In genomic region chr10:131924982-131925649, GRCh38 we compare ENCODE assay signal across 25 cellular contexts. TPM values are rescaled to one million over a fixed set of nuclear protein-coding genes. Genes with fewer than 3 reads are reported as not detected.
DNase-seq lines count a peak whose midpoint lies in the region; ATAC-seq and TF ChIP-seq lines count a peak whose summit lies in the region.
"Had no signal": no experiment of that assay in that cellular context is flagged by ENCODE, and none has a peak within 500 bp of the region (broad histone marks: within the 10 kb centered on the region; RNA-seq: fewer than 3 reads in every experiment).

No MANE protein-coding gene starts in this region.

- no peak overlapping the region for H4K91ac ChIP-seq in IMR-90 (ENCODE audit: insufficient read depth, low read depth, low read length)

- no peak overlapping the region for H3K9ac ChIP-seq in IMR-90 (ENCODE audit: low read depth, low read length)
- H3K9ac ChIP-seq: parathyroid adenoma, SK-N-SH had no signal

- TF ChIP-seq RAD21 in IMR-90 (IDR thresholded peaks at IDR 0.05; ENCODE audit: low read length): no peak

- no peak overlapping the region for H2AFZ ChIP-seq in IMR-90 (replicated peaks; ENCODE audit: low read length, poor library complexity)
- no peak overlapping the region for H2AFZ ChIP-seq in PC-9
- H2AFZ ChIP-seq: GM23338, hepatocyte, parathyroid adenoma had no signal

- peak overlapping the region in 2 of 3 donors; percentile 25 to 61 for H3K27ac Mint-ChIP-seq in CD4-positive, CD25-positive, alpha-beta regulatory T cell
- peak overlapping the region in 5 of 6 donors; percentile 28 to 73 (median 45) for H3K27ac Mint-ChIP-seq in immature natural killer cell
- H3K27ac Mint-ChIP-seq: activated T-helper 2 cell treated with anti-CD3 and anti-CD28 coated beads, Interferon-gamma antibody, Interleukin-2, Interleukin-4, amounts not matched to agents 10 μg/mL and 5 μg/mL and 100 μg/mL, durations not matched to agents 14 hours and 24 hours and 36 hours; CD4-positive, alpha-beta T cell; dendritic cell treated with granulocyte-macrophage colony-stimulating factor and Interleukin-4, amounts not matched to agents 40 ng/mL and 50 ng/mL, for 4 days had no signal

- no peak overlapping the region for H2AK9ac ChIP-seq in IMR-90 (replicated peaks; ENCODE audit: low read depth, low read length, poor library complexity)

- H3K27me3 ChIP-seq in CD4-positive, CD25-positive, alpha-beta regulatory T cell (ENCODE audit: control insufficient read depth, insufficient read depth, low read length): no peaks in the 10 kb centered on the region
- H3K27me3 ChIP-seq in IMR-90 (ENCODE audit: control insufficient read depth, insufficient read depth, low read length) (no peaks in the 10 kb centered on the region), PC-9 (ENCODE audit: insufficient read depth, low read depth) (no peaks in the 10 kb centered on the region), HAP-1 (ENCODE audit: low read depth) (no peaks in the 10 kb centered on the region)
- H3K27me3 ChIP-seq: gastroesophageal sphincter, hepatocyte, right atrium auricular region had no signal

- H3K56ac ChIP-seq in IMR-90 (ENCODE audit: extremely low read depth, insufficient read depth, low read length): no peak overlapping the region

- no TSS peak for BruUV-seq in IMR-90 (replicated peaks; lab: Mats Ljungman, UMichigan)
- BruUV-seq in PC-9 (replicated peaks; lab: Mats Ljungman, UMichigan): no TSS peak

- H4K8ac ChIP-seq in IMR-90 (ENCODE audit: low read depth in 2 of 2, low read length in 2 of 2): no peak overlapping the region

- H3K23ac ChIP-seq in IMR-90 (ENCODE audit: low read depth, low read length): no peak overlapping the region

- no peak for TF ChIP-seq CTCF in IMR-90 (conservative IDR thresholded peaks at IDR 0.05; ENCODE audit: low read depth, low read length)
- TF ChIP-seq CTCF in PC-9 (conservative IDR thresholded peaks at IDR 0.05): no peak

- H3K4me1 ChIP-seq in CD4-positive, CD25-positive, alpha-beta regulatory T cell (ENCODE audit: control insufficient read depth, insufficient read depth, low read length, poor library complexity, severe bottlenecking): peaks cover 37% of the 10 kb centered on the region
- H3K4me1 ChIP-seq in IMR-90 (ENCODE audit: control insufficient read depth, insufficient read depth, low read length) (peaks cover 7% of the 10 kb centered on the region), PC-9 (replicated peaks; ENCODE audit: insufficient read depth) (no peaks in the 10 kb centered on the region), HAP-1 (peaks cover 14% of the 10 kb centered on the region)

- DNase-seq in CD4-positive, CD25-positive, alpha-beta regulatory T cell: no peak
- DNase-seq in IMR-90 (no peak), PC-9 (peak in 1 of 2 experiments; percentile 55), immature natural killer cell (no peak), HAP-1 (ENCODE audit: low spot score in 2 of 2) (no peak), sciatic nerve (ENCODE audit: low spot score) (no peak), posterior vena cava (ENCODE audit: low spot score) (no peak)
- DNase-seq: CD4-positive, alpha-beta T cell; EL; NCI-H1105 treated with DMSO at 0.1 percent for 48 hours; NCI-H2081; NCI-H226; SK-N-SH; T-helper 9 cell; trophoblast cell; WERI-Rb-1 had no signal

- peaks cover 4% of the 10 kb centered on the region for H3K36me3 ChIP-seq in CD4-positive, CD25-positive, alpha-beta regulatory T cell (ENCODE audit: control insufficient read depth, insufficient read depth, low read length)
- H3K36me3 ChIP-seq in IMR-90 (ENCODE audit: control insufficient read depth, insufficient read depth, low read length): peaks cover 6% of the 10 kb centered on the region
- no peaks in the 10 kb centered on the region for H3K36me3 ChIP-seq in PC-9 (ENCODE audit: low read depth)
- no peaks in the 10 kb centered on the region; the same call in none of the 2 replicates for H3K36me3 ChIP-seq in HAP-1 (replicated peaks)
- H3K36me3 ChIP-seq: gastroesophageal sphincter, right atrium auricular region, WERI-Rb-1 had no signal

- H3K14ac ChIP-seq in IMR-90 (replicated peaks; ENCODE audit: low read depth, low read length): no peak overlapping the region

- no peak overlapping the region for H4K5ac ChIP-seq in IMR-90 (ENCODE audit: low read depth, low read length)

- H3K4me2 ChIP-seq in IMR-90 (ENCODE audit: low read depth, low read length) (no peak overlapping the region), PC-9 (no peak overlapping the region)
- H3K4me2 ChIP-seq: GM23338, hepatocyte, SK-N-SH had no signal

- no peak overlapping the region for H3K4me3 Mint-ChIP-seq in CD4-positive, CD25-positive, alpha-beta regulatory T cell
- no peak overlapping the region for H3K4me3 Mint-ChIP-seq in immature natural killer cell
- H3K4me3 Mint-ChIP-seq: CD4-positive, alpha-beta T cell; central memory CD8-positive, alpha-beta T cell; dendritic cell treated with granulocyte-macrophage colony-stimulating factor and Interleukin-4, amounts not matched to agents 40 ng/mL and 50 ng/mL, for 4 days; GM23338; neural crest cell had no signal

- H3K4me1 Mint-ChIP-seq in CD4-positive, CD25-positive, alpha-beta regulatory T cell: peaks cover 25 to 85% (median 64%) of the 10 kb centered on the region in 4 donors
- peaks cover 83 to 94% of the 10 kb centered on the region in 2 donors for H3K4me1 Mint-ChIP-seq in immature natural killer cell

- H3K9me1 ChIP-seq in IMR-90 (ENCODE audit: insufficient read depth, low read length): peaks cover 22% of the 10 kb centered on the region

- peaks cover 45 to 74% of the 10 kb centered on the region in 2 experiments for H3K79me1 ChIP-seq in IMR-90 (ENCODE audit: low read depth in 1 of 2, low read length in 2 of 2)

- no peak overlapping the region for H2AK5ac ChIP-seq in IMR-90 (ENCODE audit: low read depth, low read length)

- peaks cover 0 to 5% (median 1%) of the 10 kb centered on the region in 7 donors for H3K9me3 Mint-ChIP-seq in CD4-positive, CD25-positive, alpha-beta regulatory T cell
- peaks cover 0 to 9% (median 0%) of the 10 kb centered on the region in 6 donors for H3K9me3 Mint-ChIP-seq in immature natural killer cell
- H3K9me3 Mint-ChIP-seq: central memory CD8-positive, alpha-beta T cell; dendritic cell treated with granulocyte-macrophage colony-stimulating factor and Interleukin-4, amounts not matched to agents 40 ng/mL and 50 ng/mL, for 4 days; GM23338; neural crest cell had no signal

- no peaks in the 10 kb centered on the region for H3K9me2 ChIP-seq in PC-9 (ENCODE audit: insufficient read depth)
- H3K9me2 ChIP-seq: SK-N-SH had no signal

- no peak overlapping the region for H3K4ac ChIP-seq in IMR-90 (ENCODE audit: low read depth, low read length)

- no peak overlapping the region for H3K18ac ChIP-seq in IMR-90 (ENCODE audit: low read depth, low read length)

- H3F3A ChIP-seq in PC-9 (ENCODE audit: insufficient read depth, low read depth): peaks cover 8% of the 10 kb centered on the region; the same call in 1 of the 2 replicates

- no peak overlapping the region for H2BK120ac ChIP-seq in IMR-90 (ENCODE audit: low read depth, low read length)

- H2BK5ac ChIP-seq in IMR-90 (ENCODE audit: low read depth, low read length, poor library complexity, severe bottlenecking): no peak overlapping the region

- dilution Hi-C loops in IMR-90 (cut with HindIII; ENCODE audit: low sequenced_read_pairs, unreplicated experiment): no loop called here

- no peak overlapping the region for H2BK20ac ChIP-seq in IMR-90 (ENCODE audit: low read depth, low read length)

- TF ChIP-seq POLR2A in IMR-90 (IDR thresholded peaks at IDR 0.05; ENCODE audit: low read depth, low read length): no peak

- H3K36me3 Mint-ChIP-seq in CD4-positive, CD25-positive, alpha-beta regulatory T cell: peaks cover 25% of the 10 kb centered on the region
- H3K36me3 Mint-ChIP-seq in immature natural killer cell: peaks cover 0 to 7% (median 5%) of the 10 kb centered on the region in 3 donors

- no peak overlapping the region for H2BK15ac ChIP-seq in IMR-90 (ENCODE audit: low read depth, low read length)

- H3K79me2 ChIP-seq in PC-9 (ENCODE audit: low read depth): peaks cover 88% of the 10 kb centered on the region

- H3K27ac ChIP-seq in CD4-positive, CD25-positive, alpha-beta regulatory T cell (ENCODE audit: insufficient read depth, low read length, poor library complexity, severe bottlenecking): no peak overlapping the region
- H3K27ac ChIP-seq in IMR-90 (ENCODE audit: insufficient read depth, low read length) (no peak overlapping the region), PC-9 (0 out of 2 replicates have a peak overlapping the region, but pooled peaks have one; percentile 29)
- H3K27ac ChIP-seq: gastroesophageal sphincter, hepatocyte, parathyroid adenoma, right atrium auricular region, WERI-Rb-1 had no signal

- H3K9me3 ChIP-seq in CD4-positive, CD25-positive, alpha-beta regulatory T cell (ENCODE audit: control insufficient read depth in 2 of 2, low read length in 2 of 2): peaks cover 4 to 16% of the 10 kb centered on the region in 2 experiments
- H3K9me3 ChIP-seq in IMR-90 (ENCODE audit: control insufficient read depth, insufficient read depth, low read length) (peaks cover 4% of the 10 kb centered on the region; the same call in 1 of the 2 replicates), PC-9 (ENCODE audit: insufficient read depth, low read depth) (no peaks in the 10 kb centered on the region), HAP-1 (peaks cover 12% of the 10 kb centered on the region)

- POLR2A ChIA-PET in IMR-90 (lab: Charles Lee; ENCODE audit: unreplicated experiment) (no interaction called here), PC-9 (lab: Charles Lee; ENCODE audit: unreplicated experiment) (no interaction called here)

- CTCF ChIA-PET in IMR-90 (lab: Yijun Ruan, JAX): no interaction called here
- CTCF ChIA-PET in PC-9 (lab: Charles Lee): interaction anchor here (0.7 kb wide), 1 partner anchor 56 kb away, joined by 4 read pairs; no protein-coding TSS in a partner anchor

- H4K20me1 ChIP-seq in IMR-90 (ENCODE audit: insufficient read depth, low read length) (peaks cover 70% of the 10 kb centered on the region), PC-9 (ENCODE audit: insufficient read depth) (peaks cover 19% of the 10 kb centered on the region)

- intact Hi-C loops in IMR-90 (cut with micrococcal nuclease): no loop called here
- intact Hi-C loops in PC-9 (cut with micrococcal nuclease; ENCODE audit: unreplicated experiment): no loop called here
- intact Hi-C loops in sciatic nerve (cut with DNase I): no loop called here
- intact Hi-C loops in posterior vena cava (cut with DNase I): loop anchor here in 1 of 2 donors (10.0 kb wide), 1 partner anchor 1060 kb away; no protein-coding TSS in a partner anchor

- in situ Hi-C loops in IMR-90 (cut with MboI; ENCODE audit: low sequenced_read_pairs): no loop called here
- in situ Hi-C loops in HAP-1 (cut with MboI; ENCODE audit: low sequenced_read_pairs): no loop called here

- H3K4me3 ChIP-seq in CD4-positive, CD25-positive, alpha-beta regulatory T cell (ENCODE audit: low read depth, low read length): no peak overlapping the region
- H3K4me3 ChIP-seq in IMR-90 (ENCODE audit: insufficient read depth, low read depth, low read length) (no peak overlapping the region), PC-9 (no peak overlapping the region), HAP-1 (no peak overlapping the region)
- H3K4me3 ChIP-seq: gastroesophageal sphincter, GM23338, hepatocyte, right atrium auricular region had no signal

- no peaks in the 10 kb centered on the region for H3K27me3 Mint-ChIP-seq in CD4-positive, CD25-positive, alpha-beta regulatory T cell
- peaks cover 0 to 2% (median under 1%) of the 10 kb centered on the region in 3 donors for H3K27me3 Mint-ChIP-seq in immature natural killer cell (ENCODE audit: low read depth in 3 of 3)
- H3K27me3 Mint-ChIP-seq: CD4-positive, alpha-beta T cell; central memory CD8-positive, alpha-beta T cell; dendritic cell treated with granulocyte-macrophage colony-stimulating factor and Interleukin-4, amounts not matched to agents 40 ng/mL and 50 ng/mL, for 4 days had no signal

- ATAC-seq in CD4-positive, CD25-positive, alpha-beta regulatory T cell (ENCODE audit: low read depth in 2 of 2): no peak
- ATAC-seq in IMR-90 (ENCODE audit: low read depth) (0 out of 2 replicates have a peak, but pooled peaks have one; percentile 27), sciatic nerve (no peak)
- ATAC-seq: gastroesophageal sphincter, GM23338 had no signal

RNA-seq across cellular contexts. Expression of gene PPP2R2D, which starts 24.3 kb away (rescaled TPM):
- 41.8 TPM for total RNA-seq in CD4-positive, CD25-positive, alpha-beta regulatory T cell
- 10 to 100 TPM; 23.8 to 48.1 (median 25.6) TPM for polyA plus RNA-seq in CD4-positive, CD25-positive, alpha-beta regulatory T cell
- total RNA-seq in IMR-90 (2012; rRNA removed) (21.1 and 23.8 TPM in 2 replicates), PC-9 (2021) (23.5 TPM in 2 replicates), sciatic nerve (30.1 TPM), posterior vena cava (10 to 100 TPM; 23.5 to 23.7 TPM)
- polyA plus RNA-seq in IMR-90 (2012; rRNA removed) (22.8 and 23.3 TPM in 2 replicates), immature natural killer cell (10 to 100 TPM; 24.7 to 33.4 (median 30.6) TPM)
- polyA plus RNA-seq in IMR-90 (2012; cell fraction: cytosol; rRNA removed): 16.2 and 18.1 TPM in 2 replicates
- polyA plus RNA-seq in IMR-90 (2012; cell fraction: nucleus; rRNA removed; ENCODE audit: low replicate concordance): 34.7 and 54.8 TPM in 2 replicates

RNA-seq across cellular contexts. Expression of gene BNIP3, which starts 56.6 kb away (rescaled TPM):
- total RNA-seq in CD4-positive, CD25-positive, alpha-beta regulatory T cell: 20.2 TPM
- 10 to 100 TPM; 21.2 to 35.1 (median 30.5) TPM for polyA plus RNA-seq in CD4-positive, CD25-positive, alpha-beta regulatory T cell
- 134 and 252 TPM in 2 replicates for total RNA-seq in IMR-90 (2012; rRNA removed)
- polyA plus RNA-seq in IMR-90 (2012; rRNA removed): 181 and 211 TPM in 2 replicates
- 221 and 286 TPM in 2 replicates for polyA plus RNA-seq in IMR-90 (2012; cell fraction: cytosol; rRNA removed)
- 248 and 274 TPM in 2 replicates for polyA plus RNA-seq in IMR-90 (2012; cell fraction: nucleus; rRNA removed; ENCODE audit: low replicate concordance)
- 21.0 and 21.9 TPM in 2 replicates for total RNA-seq in PC-9 (2021)
- 10 to 100 TPM in 1 of 3 donors, 1 to 10 TPM in 2; 8.7 to 17.8 (median 9.0) TPM for polyA plus RNA-seq in immature natural killer cell
- total RNA-seq in sciatic nerve: 37.9 TPM
- 10 to 100 TPM; 20.1 to 26.8 TPM for total RNA-seq in posterior vena cava
